In the genomic region with DNA sequence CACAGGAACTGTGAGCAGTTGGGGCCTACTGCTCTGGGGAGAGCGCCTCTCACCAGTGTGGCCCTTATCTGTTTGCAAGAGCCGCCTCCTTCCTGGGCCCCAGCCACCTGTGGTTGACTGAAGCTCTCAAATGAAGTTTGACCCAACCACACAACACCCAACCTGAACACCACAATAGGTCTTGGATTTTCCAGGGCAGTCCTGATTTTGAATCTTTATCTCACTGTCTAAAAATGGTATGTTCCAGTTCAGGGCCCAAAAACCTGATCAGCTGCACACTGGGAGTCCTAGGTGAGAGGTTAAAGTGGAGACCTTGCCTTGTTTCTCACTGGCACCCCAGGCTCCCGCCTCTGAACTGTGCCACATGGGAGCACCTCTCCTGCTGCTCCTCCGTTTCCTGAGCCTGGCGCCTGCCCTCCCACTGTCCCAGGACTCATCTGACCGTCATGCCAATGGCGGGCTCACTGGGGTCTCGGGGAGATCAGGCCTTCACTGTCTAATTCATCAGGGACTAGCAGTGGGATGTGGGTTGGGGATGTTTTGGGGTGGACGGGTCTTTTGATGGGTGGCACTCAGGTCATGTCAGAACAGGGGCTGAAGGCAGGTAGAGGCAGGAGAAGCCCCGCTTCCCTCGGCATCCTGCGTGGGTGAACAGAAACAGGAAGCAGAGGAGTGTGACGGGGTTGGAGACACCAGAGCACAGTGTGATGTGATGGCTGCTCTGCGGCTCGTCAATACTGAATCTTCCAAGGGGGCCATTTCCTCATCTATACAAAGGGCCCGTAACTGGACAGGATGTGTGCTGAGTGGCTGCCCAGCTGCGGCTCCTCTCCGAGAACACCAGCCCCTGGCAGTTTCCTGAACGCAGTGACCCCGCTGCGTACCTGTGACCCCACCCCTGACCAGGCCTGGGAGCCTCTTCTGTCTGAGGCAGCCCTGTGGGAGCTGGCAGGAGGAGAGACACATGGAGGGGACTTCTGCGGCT, we compare ENCODE assay signal across 8 cellular contexts. TPM values are rescaled to one million over a fixed set of nuclear protein-coding genes. Genes with fewer than 3 reads are reported as not detected.
DNase-seq lines count a peak whose midpoint lies in the region; ATAC-seq and TF ChIP-seq lines count a peak whose summit lies in the region.

No MANE protein-coding gene starts in this region.

- POLR2A ChIA-PET in A673 (lab: Charles Lee; ENCODE audit: low non-redundant PET): no interaction called here
- POLR2A ChIA-PET in Caco-2 (lab: Charles Lee): no interaction called here

- no peaks in the 10 kb centered on the region for H3K4me1 Mint-ChIP-seq in Caco-2 (ENCODE audit: low read depth, unreplicated experiment)

- ATAC-seq in GM19463 (IDR thresholded peaks at IDR 0.05; ENCODE audit: unreplicated experiment) (peak; percentile 51), HG03571 (IDR thresholded peaks at IDR 0.05; ENCODE audit: unreplicated experiment) (peak; percentile 76)

- H3K4me3 Mint-ChIP-seq in Caco-2 (ENCODE audit: unreplicated experiment): no peak overlapping the region

- no peaks in the 10 kb centered on the region for H3K4me1 ChIP-seq in A673 (ENCODE audit: insufficient read depth, low read length, poor library complexity, severe bottlenecking)
- H3K4me1 ChIP-seq in Caco-2: no peaks in the 10 kb centered on the region

- TF ChIP-seq CTCF in A673 (conservative IDR thresholded peaks at IDR 0.05; ENCODE audit: low read depth, low read length) (no peak), Caco-2 (IDR thresholded peaks at IDR 0.05; ENCODE audit: insufficient read depth in 1 of 2, low read depth in 1 of 2, low read length in 1 of 2, severe bottlenecking in 1 of 2, unreplicated experiment in 1 of 2) (no peak)

- H3K9me3 ChIP-seq in A673 (ENCODE audit: low read depth, low read length, poor library complexity, severe bottlenecking) (no peaks in the 10 kb centered on the region), Caco-2 (no peaks in the 10 kb centered on the region)

- H3K27ac ChIP-seq in A673 (ENCODE audit: low read depth, low read length, poor library complexity, severe bottlenecking): no peak overlapping the region

- H3K9me3 Mint-ChIP-seq in Caco-2 (ENCODE audit: unreplicated experiment): no peaks in the 10 kb centered on the region

- H3K27me3 ChIP-seq in A673 (replicated peaks; ENCODE audit: insufficient read depth, low read depth, low read length, poor library complexity) (no peaks in the 10 kb centered on the region), Caco-2 (replicated peaks; ENCODE audit: control insufficient read depth, insufficient read depth, low read length) (no peaks in the 10 kb centered on the region)

- peak; percentile 39 for DNase-seq in activated T-helper 9 cell treated with anti-CD3 and anti-CD28 coated beads, Interleukin-2, amount 50 U/mL, for 16 hours (ENCODE audit: low read depth)
- peak; percentile 63 to 72 for DNase-seq in stimulated activated CD4-positive, alpha-beta T cell treated with anti-CD3 and anti-CD28 coated beads, Interleukin-2, amount 100 ng/mL, for 24 hours
- DNase-seq in A673 (ENCODE audit: low spot score): no peak
- no peak for DNase-seq in NCI-H2171 (lab: John Stamatoyannopoulos, UW)
- no peak for DNase-seq in GOT3 (lab: John Stamatoyannopoulos, UW)
- no peak for DNase-seq in Caco-2

- H3K36me3 ChIP-seq in A673 (ENCODE audit: insufficient read depth, low read length, poor library complexity, severe bottlenecking) (no peaks in the 10 kb centered on the region), Caco-2 (ENCODE audit: control insufficient read depth, insufficient read depth, low read length) (no peaks in the 10 kb centered on the region)

- no peak overlapping the region for H3K27ac Mint-ChIP-seq in Caco-2 (ENCODE audit: unreplicated experiment)

- CTCF ChIA-PET in A673 (lab: Charles Lee): no interaction called here
- CTCF ChIA-PET in Caco-2 (lab: Charles Lee): no interaction called here

- no peaks in the 10 kb centered on the region for H3K36me3 Mint-ChIP-seq in Caco-2 (ENCODE audit: insufficient read depth, unreplicated experiment)

- intact Hi-C loops in A673 (cut with micrococcal nuclease; ENCODE audit: unreplicated experiment) (no loop called here), Caco-2 (cut with micrococcal nuclease; ENCODE audit: unreplicated experiment) (no loop called here)

- peaks cover 4% of the 10 kb centered on the region for H3K27me3 Mint-ChIP-seq in Caco-2 (ENCODE audit: insufficient read depth, unreplicated experiment)

- BruUV-seq in A673 (replicated peaks; lab: Mats Ljungman, UMichigan) (no TSS peak), Caco-2 (replicated peaks; lab: Mats Ljungman, UMichigan) (no TSS peak)

- H3K4me3 ChIP-seq in A673 (ENCODE audit: low read depth, low read length, poor library complexity, severe bottlenecking): no peak overlapping the region
- H3K4me3 ChIP-seq in Caco-2 (ENCODE audit: low read depth, low read length): no peak overlapping the region

RNA-seq across cellular contexts. Expression of a gene that starts 59.6 kb away (rescaled TPM):
- 12.5 and 14.1 TPM in 2 replicates for total RNA-seq in A673 (2021)
- total RNA-seq in Caco-2 (2022): 4.4 and 5.2 TPM in 2 replicates

Comparison
In these comparisons a context has a peak if more than half of its experiments do, and no peak if none do; other contexts are left out.
1. DNase-seq: peak in activated T-helper 9 cell treated with anti-CD3 and anti-CD28 coated beads, Interleukin-2, amount 50 U/mL, for 16 hours (single experiment) and stimulated activated CD4-positive, alpha-beta T cell treated with anti-CD3 and anti-CD28 coated beads, Interleukin-2, amount 100 ng/mL, for 24 hours (2 of 2); none in A673 (single experiment), NCI-H2171 (single experiment), GOT3 (single experiment) and Caco-2 (0 of 2).